Comparison of ENCODE assay signal across 14 cellular contexts in genomic region chr3:196111939-196112386, GRCh38. TPM values are rescaled to one million over a fixed set of nuclear protein-coding genes. Genes with fewer than 3 reads are reported as not detected.
DNase-seq lines count a peak whose midpoint lies in the region; ATAC-seq and TF ChIP-seq lines count a peak whose summit lies in the region.
"Had no signal": no experiment of that assay in that cellular context is flagged by ENCODE, and none has a peak within 500 bp of the region (broad histone marks: within the 10 kb centered on the region; RNA-seq: fewer than 3 reads in every experiment).

No MANE protein-coding gene starts in this region.

- peaks cover 3% of the 10 kb centered on the region for H3K9me3 Mint-ChIP-seq in activated naive CD8-positive, alpha-beta T cell treated with anti-CD3 and anti-CD28 coated beads for 36 hours

- peak overlapping the region; percentile 82 for H3K27ac Mint-ChIP-seq in activated naive CD8-positive, alpha-beta T cell treated with anti-CD3 and anti-CD28 coated beads for 36 hours

- H3K79me2 ChIP-seq in OCI-LY3 (ENCODE audit: low read length) = no peaks in the 10 kb centered on the region

- no peak overlapping the region for H2AFZ ChIP-seq in OCI-LY3 (ENCODE audit: low read depth, low read length)

- H3K4me2 ChIP-seq in OCI-LY3 (ENCODE audit: low read length) = peak overlapping the region; percentile 61

- peak; percentile 23 for DNase-seq in activated CD4-positive, alpha-beta T cell treated with anti-CD3 and anti-CD28 coated beads for 48 hours
- no peak for DNase-seq in activated CD4-positive, alpha-beta T cell treated with anti-CD3 and anti-CD28 coated beads, Interleukin-2, amount 50 U/mL, for 4 hours
- DNase-seq in activated naive CD8-positive, alpha-beta T cell treated with anti-CD3 and anti-CD28 coated beads for 36 hours = peak; percentile 34
- peak; percentile 28 for DNase-seq in stimulated activated naive CD8-positive, alpha-beta T cell treated with anti-CD3 and anti-CD28 coated beads, Interleukin-15, Interleukin-2, amounts not matched to agents 100 U/mL and 50 U/mL, for 24 hours
- DNase-seq in caudate nucleus (lab: John Stamatoyannopoulos, UW) = no peak
- DNase-seq in COR-L47 (lab: John Stamatoyannopoulos, UW) = no peak
- no peak for DNase-seq in HEK293T (ENCODE audit: extremely low spot score)
- DNase-seq: GF-D8, KG1, NCI-H226, Right ventricle myocardium superior, substantia nigra had no signal

- no peaks in the 10 kb centered on the region for H4K20me1 ChIP-seq in OCI-LY3 (ENCODE audit: insufficient read depth, low read length)

- TF ChIP-seq CTCF in OCI-LY3 (IDR thresholded peaks at IDR 0.05; ENCODE audit: low read depth, low read length) = no peak

- H3K4me3 Mint-ChIP-seq in activated naive CD8-positive, alpha-beta T cell treated with anti-CD3 and anti-CD28 coated beads for 36 hours = no peak overlapping the region

- ATAC-seq in stimulated activated naive CD8-positive, alpha-beta T cell treated with anti-CD3 and anti-CD28 coated beads, Interleukin-15, Interleukin-2, amounts not matched to agents 100 U/mL and 50 U/mL, for 24 hours = peak; percentile 91

- CTCF ChIA-PET in HEK293T (lab: Yijun Ruan, JAX) = no interaction called here

- no peaks in the 10 kb centered on the region for H3K36me3 ChIP-seq in OCI-LY3 (replicated peaks; ENCODE audit: low read depth, low read length)
- H3K36me3 ChIP-seq: neutrophil had no signal

- H3K9ac ChIP-seq in OCI-LY3 (ENCODE audit: low read length) = peak overlapping the region; percentile 33; the same call in 1 of the 2 replicates

- H3K27me3 Mint-ChIP-seq in activated naive CD8-positive, alpha-beta T cell treated with anti-CD3 and anti-CD28 coated beads for 36 hours = no peaks in the 10 kb centered on the region

- H3K4me1 ChIP-seq in OCI-LY3 (ENCODE audit: low read length) = peaks cover 54% of the 10 kb centered on the region

- peak overlapping the region; percentile 83 for H3K27ac ChIP-seq in OCI-LY3 (ENCODE audit: low read length)
- no peak overlapping the region for H3K27ac ChIP-seq in caudate nucleus (ENCODE audit: low read depth, low read length)
- H3K27ac ChIP-seq: neutrophil had no signal

- H3K27me3 ChIP-seq in OCI-LY3 (ENCODE audit: low read depth, low read length) = no peaks in the 10 kb centered on the region
- H3K27me3 ChIP-seq: neutrophil had no signal

- peaks cover 3% of the 10 kb centered on the region for H3K36me3 Mint-ChIP-seq in activated naive CD8-positive, alpha-beta T cell treated with anti-CD3 and anti-CD28 coated beads for 36 hours

- POLR2A ChIA-PET in HEK293T (lab: Yijun Ruan, JAX) = no interaction called here

- no peaks in the 10 kb centered on the region for H3K9me3 ChIP-seq in OCI-LY3 (ENCODE audit: insufficient read depth, low read length)
- H3K9me3 ChIP-seq: neutrophil had no signal

- peaks cover 17% of the 10 kb centered on the region for H3K4me1 Mint-ChIP-seq in activated naive CD8-positive, alpha-beta T cell treated with anti-CD3 and anti-CD28 coated beads for 36 hours

- H3K4me3 ChIP-seq in OCI-LY3 (ENCODE audit: low read length) = peak overlapping the region; percentile 41

TF ChIP-seq in HEK293T, 16 proteins besides CTCF, POLR2A, EP300 and RAD21:
- TF ChIP-seq TARDBP (IDR thresholded peaks at IDR 0.05) = no peak
- TF ChIP-seq LEF1 (IDR thresholded peaks at IDR 0.05; ENCODE audit: borderline replicate concordance) = no peak
- TF ChIP-seq SUZ12 (IDR thresholded peaks at IDR 0.05) = no peak
- no peak for TF ChIP-seq BHLHE40 (IDR thresholded peaks at IDR 0.05; ENCODE audit: borderline replicate concordance)
- no peak for TF ChIP-seq ELF4 (IDR thresholded peaks at IDR 0.05)
- no peak for TF ChIP-seq L3MBTL2 (conservative IDR thresholded peaks at IDR 0.05)
- no peak for TF ChIP-seq PKNOX1 (IDR thresholded peaks at IDR 0.05)
- TF ChIP-seq NFRKB (IDR thresholded peaks at IDR 0.05) = no peak

RNA-seq across cellular contexts. Expression of gene TFRC, which starts 30.1 kb away (rescaled TPM):
- total RNA-seq in activated naive CD8-positive, alpha-beta T cell treated with anti-CD3 and anti-CD28 coated beads for 36 hours = 100 to 1,000 TPM; 550 TPM

Comparison
In these comparisons a context has a peak if more than half of its experiments do, and no peak if none do; other contexts are left out.
1. DNase-seq: peak in activated CD4-positive, alpha-beta T cell treated with anti-CD3 and anti-CD28 coated beads for 48 hours (single experiment), activated naive CD8-positive, alpha-beta T cell treated with anti-CD3 and anti-CD28 coated beads for 36 hours (single experiment) and stimulated activated naive CD8-positive, alpha-beta T cell treated with anti-CD3 and anti-CD28 coated beads, Interleukin-15, Interleukin-2, amounts not matched to agents 100 U/mL and 50 U/mL, for 24 hours (single experiment); none in activated CD4-positive, alpha-beta T cell treated with anti-CD3 and anti-CD28 coated beads, Interleukin-2, amount 50 U/mL, for 4 hours (0 of 2), caudate nucleus (0 of 61), COR-L47 (single experiment) and HEK293T (single experiment).